In the genomic region with DNA sequence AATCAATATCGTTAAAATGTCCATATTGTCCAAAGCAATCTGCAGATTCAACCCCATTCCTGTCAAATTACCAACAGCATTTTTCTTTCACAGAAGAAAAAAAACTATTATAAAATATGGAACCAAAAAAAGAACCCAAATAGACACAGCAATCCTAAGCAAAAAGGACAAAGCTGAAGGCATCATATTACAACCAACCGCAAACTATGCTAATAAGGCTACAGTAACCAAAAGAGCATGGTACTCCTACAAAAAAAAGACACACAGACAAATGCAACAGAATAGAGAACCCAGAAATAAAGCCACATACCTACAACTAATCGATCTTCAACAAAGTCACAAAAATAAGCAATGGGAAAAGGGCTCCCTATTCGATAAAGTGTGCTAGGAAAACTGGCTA, we compare ENCODE assay signal across 1 cellular context.
TF ChIP-seq lines count a peak whose summit lies in the region.

No MANE protein-coding gene starts in this region.

TF ChIP-seq in GM23338, 12 proteins besides CTCF, POLR2A, EP300 and RAD21 (continued from another document):
- TF ChIP-seq, protein P1, sequence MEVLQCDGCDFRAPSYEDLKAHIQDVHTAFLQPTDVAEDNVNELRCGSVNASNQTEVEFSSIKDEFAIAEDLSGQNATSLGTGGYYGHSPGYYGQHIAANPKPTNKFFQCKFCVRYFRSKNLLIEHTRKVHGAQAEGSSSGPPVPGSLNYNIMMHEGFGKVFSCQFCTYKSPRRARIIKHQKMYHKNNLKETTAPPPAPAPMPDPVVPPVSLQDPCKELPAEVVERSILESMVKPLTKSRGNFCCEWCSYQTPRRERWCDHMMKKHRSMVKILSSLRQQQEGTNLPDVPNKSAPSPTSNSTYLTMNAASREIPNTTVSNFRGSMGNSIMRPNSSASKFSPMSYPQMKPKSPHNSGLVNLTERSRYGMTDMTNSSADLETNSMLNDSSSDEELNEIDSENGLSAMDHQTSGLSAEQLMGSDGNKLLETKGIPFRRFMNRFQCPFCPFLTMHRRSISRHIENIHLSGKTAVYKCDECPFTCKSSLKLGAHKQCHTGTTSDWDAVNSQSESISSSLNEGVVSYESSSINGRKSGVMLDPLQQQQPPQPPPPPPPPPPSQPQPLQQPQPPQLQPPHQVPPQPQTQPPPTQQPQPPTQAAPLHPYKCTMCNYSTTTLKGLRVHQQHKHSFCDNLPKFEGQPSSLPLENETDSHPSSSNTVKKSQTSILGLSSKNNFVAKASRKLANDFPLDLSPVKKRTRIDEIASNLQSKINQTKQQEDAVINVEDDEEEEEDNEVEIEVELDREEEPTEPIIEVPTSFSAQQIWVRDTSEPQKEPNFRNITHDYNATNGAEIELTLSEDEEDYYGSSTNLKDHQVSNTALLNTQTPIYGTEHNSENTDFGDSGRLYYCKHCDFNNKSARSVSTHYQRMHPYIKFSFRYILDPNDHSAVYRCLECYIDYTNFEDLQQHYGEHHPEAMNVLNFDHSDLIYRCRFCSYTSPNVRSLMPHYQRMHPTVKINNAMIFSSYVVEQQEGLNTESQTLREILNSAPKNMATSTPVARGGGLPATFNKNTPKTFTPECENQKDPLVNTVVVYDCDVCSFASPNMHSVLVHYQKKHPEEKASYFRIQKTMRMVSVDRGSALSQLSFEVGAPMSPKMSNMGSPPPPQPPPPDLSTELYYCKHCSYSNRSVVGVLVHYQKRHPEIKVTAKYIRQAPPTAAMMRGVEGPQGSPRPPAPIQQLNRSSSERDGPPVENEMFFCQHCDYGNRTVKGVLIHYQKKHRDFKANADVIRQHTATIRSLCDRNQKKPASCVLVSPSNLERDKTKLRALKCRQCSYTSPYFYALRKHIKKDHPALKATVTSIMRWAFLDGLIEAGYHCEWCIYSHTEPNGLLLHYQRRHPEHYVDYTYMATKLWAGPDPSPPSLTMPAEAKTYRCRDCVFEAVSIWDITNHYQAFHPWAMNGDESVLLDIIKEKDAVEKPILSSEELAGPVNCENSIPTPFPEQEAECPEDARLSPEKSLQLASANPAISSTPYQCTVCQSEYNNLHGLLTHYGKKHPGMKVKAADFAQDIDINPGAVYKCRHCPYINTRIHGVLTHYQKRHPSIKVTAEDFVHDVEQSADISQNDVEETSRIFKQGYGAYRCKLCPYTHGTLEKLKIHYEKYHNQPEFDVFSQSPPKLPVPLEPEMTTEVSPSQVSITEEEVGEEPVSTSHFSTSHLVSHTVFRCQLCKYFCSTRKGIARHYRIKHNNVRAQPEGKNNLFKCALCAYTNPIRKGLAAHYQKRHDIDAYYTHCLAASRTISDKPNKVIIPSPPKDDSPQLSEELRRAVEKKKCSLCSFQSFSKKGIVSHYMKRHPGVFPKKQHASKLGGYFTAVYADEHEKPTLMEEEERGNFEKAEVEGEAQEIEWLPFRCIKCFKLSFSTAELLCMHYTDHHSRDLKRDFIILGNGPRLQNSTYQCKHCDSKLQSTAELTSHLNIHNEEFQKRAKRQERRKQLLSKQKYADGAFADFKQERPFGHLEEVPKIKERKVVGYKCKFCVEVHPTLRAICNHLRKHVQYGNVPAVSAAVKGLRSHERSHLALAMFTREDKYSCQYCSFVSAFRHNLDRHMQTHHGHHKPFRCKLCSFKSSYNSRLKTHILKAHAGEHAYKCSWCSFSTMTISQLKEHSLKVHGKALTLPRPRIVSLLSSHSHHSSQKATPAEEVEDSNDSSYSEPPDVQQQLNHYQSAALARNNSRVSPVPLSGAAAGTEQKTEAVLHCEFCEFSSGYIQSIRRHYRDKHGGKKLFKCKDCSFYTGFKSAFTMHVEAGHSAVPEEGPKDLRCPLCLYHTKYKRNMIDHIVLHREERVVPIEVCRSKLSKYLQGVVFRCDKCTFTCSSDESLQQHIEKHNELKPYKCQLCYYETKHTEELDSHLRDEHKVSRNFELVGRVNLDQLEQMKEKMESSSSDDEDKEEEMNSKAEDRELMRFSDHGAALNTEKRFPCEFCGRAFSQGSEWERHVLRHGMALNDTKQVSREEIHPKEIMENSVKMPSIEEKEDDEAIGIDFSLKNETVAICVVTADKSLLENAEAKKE (CRISPR knock-in tag; IDR thresholded peaks at IDR 0.05) = no peak
- no peak for TF ChIP-seq EZH2 (IDR thresholded peaks at IDR 0.05; ENCODE audit: low read depth, unreplicated experiment)
- TF ChIP-seq JUNB (IDR thresholded peaks at IDR 0.05; ENCODE audit: unreplicated experiment) = no peak
- TF ChIP-seq, protein P2, sequence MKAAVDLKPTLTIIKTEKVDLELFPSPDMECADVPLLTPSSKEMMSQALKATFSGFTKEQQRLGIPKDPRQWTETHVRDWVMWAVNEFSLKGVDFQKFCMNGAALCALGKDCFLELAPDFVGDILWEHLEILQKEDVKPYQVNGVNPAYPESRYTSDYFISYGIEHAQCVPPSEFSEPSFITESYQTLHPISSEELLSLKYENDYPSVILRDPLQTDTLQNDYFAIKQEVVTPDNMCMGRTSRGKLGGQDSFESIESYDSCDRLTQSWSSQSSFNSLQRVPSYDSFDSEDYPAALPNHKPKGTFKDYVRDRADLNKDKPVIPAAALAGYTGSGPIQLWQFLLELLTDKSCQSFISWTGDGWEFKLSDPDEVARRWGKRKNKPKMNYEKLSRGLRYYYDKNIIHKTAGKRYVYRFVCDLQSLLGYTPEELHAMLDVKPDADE (IDR thresholded peaks at IDR 0.05) = no peak
